In genomic region chr9:125425176-125425897, GRCh38 we compare ENCODE assay signal across 11 cellular contexts.
"Had no signal": no experiment of that assay in that cellular context is flagged by ENCODE, and none has a peak within 500 bp of the region (broad histone marks: within the 10 kb centered on the region; RNA-seq: fewer than 3 reads in every experiment).

No MANE protein-coding gene starts in this region.

- H3K4me1 ChIP-seq: ascending aorta, parathyroid adenoma, stomach had no signal

- H3K27me3 ChIP-seq: ascending aorta, stomach had no signal

- H3K36me3 ChIP-seq: ascending aorta, stomach, WERI-Rb-1 had no signal

- H2AFZ ChIP-seq: parathyroid adenoma had no signal

- H3K9me3 ChIP-seq: ascending aorta, stomach had no signal

- H3K79me2 ChIP-seq: parathyroid adenoma had no signal

- DNase-seq: activated CD4-positive, alpha-beta T cell treated with anti-CD3 and anti-CD28 coated beads for 4 hours; activated naive CD4-positive, alpha-beta T cell; endodermal cell; stomach; T1000; WERI-Rb-1 had no signal

- H3K9ac ChIP-seq: parathyroid adenoma had no signal

- H3K4me3 ChIP-seq: ascending aorta, stomach had no signal

- H3K27ac ChIP-seq: ascending aorta, parathyroid adenoma, stomach, WERI-Rb-1 had no signal

- ATAC-seq: esophagus mucosa, left cardiac atrium had no signal

- FAIRE-seq: bronchial epithelial cell had no signal
